Comparison of ENCODE assay signal across 13 cellular contexts in the genomic region with DNA sequence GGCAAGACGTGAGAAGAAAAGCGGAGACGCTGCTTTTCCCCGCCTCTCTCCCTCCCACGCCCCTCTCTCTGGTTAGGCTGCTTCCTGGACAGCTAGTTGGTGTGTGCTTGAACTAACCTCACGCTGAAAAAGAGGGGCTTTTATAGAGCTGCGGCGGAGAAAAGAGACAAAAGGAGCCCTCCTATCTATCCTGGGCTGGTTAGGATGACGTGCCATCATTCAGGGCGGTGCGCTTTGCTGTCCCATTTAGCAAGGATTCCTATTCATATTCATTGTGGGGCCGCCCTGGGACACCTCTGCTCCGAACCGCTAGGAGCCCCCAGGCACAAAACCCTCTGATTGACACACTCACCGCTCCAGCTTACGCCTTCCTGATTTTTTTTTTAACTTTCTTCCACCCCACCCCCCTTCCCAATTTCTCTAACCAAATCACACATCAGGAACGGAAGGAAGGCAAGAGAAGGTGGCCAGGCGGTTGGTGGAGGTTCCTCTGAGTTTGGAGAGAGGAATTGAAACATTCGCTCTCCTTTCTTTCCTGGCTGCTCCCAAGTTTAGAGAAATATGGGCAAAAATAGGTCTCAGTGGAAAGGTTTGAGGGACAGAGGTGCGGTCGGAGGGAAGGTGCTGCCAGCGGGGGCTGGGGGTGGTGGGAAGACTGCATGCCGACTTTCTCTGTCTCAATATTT. TPM values are rescaled to one million over a fixed set of nuclear protein-coding genes. Genes with fewer than 3 reads are reported as not detected.
DNase-seq lines count a peak whose midpoint lies in the region; ATAC-seq and TF ChIP-seq lines count a peak whose summit lies in the region.
"Had no signal": no experiment of that assay in that cellular context is flagged by ENCODE, and none has a peak within 500 bp of the region (broad histone marks: within the 10 kb centered on the region; RNA-seq: fewer than 3 reads in every experiment).

A gene (minus strand): TSS at position 114 of the 686 bp plus-strand sequence. CDS start 224 bp downstream, outside the sequence.

- peaks cover 3% of the 10 kb centered on the region for H3K79me1 ChIP-seq in neuronal stem cell (ENCODE audit: low read depth, low read length)

- H3K9ac ChIP-seq in NT2/D1 (ENCODE audit: insufficient read length, low read depth) (peak within 1 kb of the TSS; percentile 70), neuronal stem cell (ENCODE audit: low read depth, low read length, poor library complexity) (peak within 1 kb of the TSS; percentile 72)

- no peak within 1 kb of the TSS for H4K8ac ChIP-seq in neuronal stem cell (ENCODE audit: low read depth, low read length)

- H3K4me2 ChIP-seq in neuronal stem cell (ENCODE audit: insufficient read depth, low read length, poor library complexity, severe bottlenecking) = peak within 1 kb of the TSS; percentile 67

- H3K4me3 ChIP-seq in Caco-2 (ENCODE audit: low read depth, low read length) (no peak within 1 kb of the TSS), NT2/D1 (ENCODE audit: insufficient read length, low read depth) (peak within 1 kb of the TSS; percentile 39), neuronal stem cell (ENCODE audit: low read length in 2 of 2) (peak within 1 kb of the TSS in 1 of 2 donors; percentile 23)

- TF ChIP-seq CTCF in Caco-2 (IDR thresholded peaks at IDR 0.05; ENCODE audit: insufficient read depth in 1 of 2, low read depth in 1 of 2, low read length in 1 of 2, severe bottlenecking in 1 of 2, unreplicated experiment in 1 of 2) = no peak

- H3K14ac ChIP-seq in neuronal stem cell (ENCODE audit: low read length) = peak within 1 kb of the TSS; percentile 43

- peak within 1 kb of the TSS; percentile 90 for H3K23ac ChIP-seq in neuronal stem cell (ENCODE audit: low read depth, low read length, poor library complexity)

- peak within 1 kb of the TSS; percentile 71 for H3K4me3 Mint-ChIP-seq in Caco-2 (ENCODE audit: unreplicated experiment)
- H3K4me3 Mint-ChIP-seq in dendritic cell treated with granulocyte-macrophage colony-stimulating factor and Interleukin-4, amounts not matched to agents 40 ng/mL and 50 ng/mL, for 4 days = peak within 1 kb of the TSS; percentile 44

- no TSS peak for BruUV-seq in Caco-2 (replicated peaks; lab: Mats Ljungman, UMichigan)

- H3K4me1 Mint-ChIP-seq in Caco-2 (ENCODE audit: low read depth, unreplicated experiment) = no peaks in the 10 kb centered on the region
- H3K4me1 Mint-ChIP-seq in dendritic cell treated with granulocyte-macrophage colony-stimulating factor and Interleukin-4, amounts not matched to agents 40 ng/mL and 50 ng/mL, for 4 days (ENCODE audit: low read depth) = peaks cover 53% of the 10 kb centered on the region

- peak within 1 kb of the TSS; percentile 88 for H3K18ac ChIP-seq in neuronal stem cell (ENCODE audit: low read length)

- CTCF ChIA-PET in Caco-2 (lab: Charles Lee) = no interaction called here

- intact Hi-C loops in Caco-2 (cut with micrococcal nuclease; ENCODE audit: unreplicated experiment) = no loop called here
- intact Hi-C loops in dendritic cell treated with granulocyte-macrophage colony-stimulating factor and Interleukin-4, amounts not matched to agents 40 ng/mL and 50 ng/mL, for 4 days (cut with micrococcal nuclease) = no loop called here

- no peak within 1 kb of the TSS for H2AK5ac ChIP-seq in neuronal stem cell (ENCODE audit: low read depth, low read length)

- H3K27me3 ChIP-seq in Caco-2 (replicated peaks; ENCODE audit: control insufficient read depth, insufficient read depth, low read length) (no peaks in the 10 kb centered on the region), NT2/D1 (ENCODE audit: insufficient read depth, insufficient read length) (peaks cover 99% of the 10 kb centered on the region), neuronal stem cell (ENCODE audit: control insufficient read depth in 3 of 3, insufficient read depth in 3 of 3, low read depth in 1 of 3, low read length in 3 of 3) (peaks cover 50 to 100% (median 92%) of the 10 kb centered on the region in 3 experiments)

- no peak for ATAC-seq in HG02678 (IDR thresholded peaks at IDR 0.05; ENCODE audit: unreplicated experiment)
- ATAC-seq in GM21367 (IDR thresholded peaks at IDR 0.05; ENCODE audit: unreplicated experiment) = no peak
- ATAC-seq: Panc1 had no signal

- no peaks in the 10 kb centered on the region for H3K36me3 Mint-ChIP-seq in Caco-2 (ENCODE audit: insufficient read depth, unreplicated experiment)
- H3K36me3 Mint-ChIP-seq in dendritic cell treated with granulocyte-macrophage colony-stimulating factor and Interleukin-4, amounts not matched to agents 40 ng/mL and 50 ng/mL, for 4 days (ENCODE audit: low read depth) = no peaks in the 10 kb centered on the region

- H3K27ac ChIP-seq in neuronal stem cell (replicated peaks; ENCODE audit: low read length) = no peak within 1 kb of the TSS

- no peaks in the 10 kb centered on the region for H3K36me3 ChIP-seq in Caco-2 (ENCODE audit: control insufficient read depth, insufficient read depth, low read length)
- H3K36me3 ChIP-seq in NT2/D1 (ENCODE audit: insufficient read depth, insufficient read length, low read length) = no peaks in the 10 kb centered on the region
- H3K36me3 ChIP-seq in neuronal stem cell (replicated peaks in 1 of 2; ENCODE audit: control insufficient read depth in 2 of 2, insufficient read depth in 2 of 2, low read length in 2 of 2) = no peaks in the 10 kb centered on the region

- H3K4ac ChIP-seq in neuronal stem cell (ENCODE audit: low read length) = no peak within 1 kb of the TSS

- H2BK15ac ChIP-seq in neuronal stem cell (ENCODE audit: low read length) = no peak within 1 kb of the TSS

- no peak within 1 kb of the TSS for H2BK5ac ChIP-seq in neuronal stem cell (ENCODE audit: low read length)

- H3K9me3 Mint-ChIP-seq in Caco-2 (ENCODE audit: unreplicated experiment) = no peaks in the 10 kb centered on the region
- no peaks in the 10 kb centered on the region for H3K9me3 Mint-ChIP-seq in dendritic cell treated with granulocyte-macrophage colony-stimulating factor and Interleukin-4, amounts not matched to agents 40 ng/mL and 50 ng/mL, for 4 days

- peak within 1 kb of the TSS; percentile 49 for H2AFZ ChIP-seq in neuronal stem cell (ENCODE audit: low read length)

- DNase-seq in Caco-2 = no peak
- DNase-seq in NT2/D1 (ENCODE audit: low read depth, low spot score) = no peak
- peak; percentile 37 for DNase-seq in neuronal stem cell (ENCODE audit: low spot score)
- no peak for DNase-seq in KG1 (lab: John Stamatoyannopoulos, UW)
- no peak for DNase-seq in NCI-H1092 (lab: John Stamatoyannopoulos, UW)
- DNase-seq: Calu3, MM.1S had no signal

- no peaks in the 10 kb centered on the region for H3K4me1 ChIP-seq in Caco-2
- peaks cover 8% of the 10 kb centered on the region for H3K4me1 ChIP-seq in NT2/D1 (ENCODE audit: insufficient read depth, insufficient read length)
- peaks cover 0 to 25% of the 10 kb centered on the region in 2 donors for H3K4me1 ChIP-seq in neuronal stem cell (ENCODE audit: control insufficient read depth in 2 of 2, insufficient read depth in 1 of 2, low read depth in 1 of 2, low read length in 2 of 2)

- POLR2A ChIA-PET in Caco-2 (lab: Charles Lee) = no interaction called here

- no peak within 1 kb of the TSS for H3K27ac Mint-ChIP-seq in Caco-2 (ENCODE audit: unreplicated experiment)
- no peak within 1 kb of the TSS for H3K27ac Mint-ChIP-seq in dendritic cell treated with granulocyte-macrophage colony-stimulating factor and Interleukin-4, amounts not matched to agents 40 ng/mL and 50 ng/mL, for 4 days

- H3K9me3 ChIP-seq in Caco-2 = no peaks in the 10 kb centered on the region
- H3K9me3 ChIP-seq in NT2/D1 (ENCODE audit: insufficient read depth, low read length) = no peaks in the 10 kb centered on the region
- peaks cover 0 to 2% of the 10 kb centered on the region in 2 donors for H3K9me3 ChIP-seq in neuronal stem cell (replicated peaks in 1 of 2; ENCODE audit: control insufficient read depth in 2 of 2, insufficient read depth in 1 of 2, low read depth in 1 of 2, low read length in 2 of 2)

- no peak within 1 kb of the TSS for H4K91ac ChIP-seq in neuronal stem cell (ENCODE audit: low read depth, low read length, poor library complexity)

- H2BK120ac ChIP-seq in neuronal stem cell (ENCODE audit: low read depth, low read length) = no peak within 1 kb of the TSS

- H2BK12ac ChIP-seq in neuronal stem cell (ENCODE audit: low read length) = peak within 1 kb of the TSS; percentile 75

- peaks cover 17% of the 10 kb centered on the region for H3K27me3 Mint-ChIP-seq in Caco-2 (ENCODE audit: insufficient read depth, unreplicated experiment)
- peaks cover 94% of the 10 kb centered on the region for H3K27me3 Mint-ChIP-seq in dendritic cell treated with granulocyte-macrophage colony-stimulating factor and Interleukin-4, amounts not matched to agents 40 ng/mL and 50 ng/mL, for 4 days

- no CpG with 5 or more reads among the region's 23 CpGs for WGBS in neuronal stem cell (ENCODE audit: extremely low coverage in 2 of 2, insufficient read length in 2 of 2, insufficient replicate concordance in 1 of 2), 2 donors

RNA-seq across cellular contexts. Expression of the gene that starts here (rescaled TPM):
- 0.21 TPM in 1 of 2 replicates, not detected in the other for total RNA-seq in Caco-2 (2022)
- polyA plus RNA-seq in neuronal stem cell (2013, experiment 1 of 2) = 0.04 TPM
- 0.01 TPM for polyA plus RNA-seq in neuronal stem cell (2013, experiment 2 of 2)
- total RNA-seq: Calu3, ureter had no signal
- polyA plus RNA-seq: keratinocyte had no signal
